ENCODE assay signal across 8 cellular contexts in genomic region chr12:54549774-54550451, GRCh38. TPM values are rescaled to one million over a fixed set of nuclear protein-coding genes. Genes with fewer than 3 reads are reported as not detected.
DNase-seq lines count a peak whose midpoint lies in the region; ATAC-seq, FAIRE-seq and TF ChIP-seq lines count a peak whose summit lies in the region.

No MANE protein-coding gene starts in this region.

- TF ChIP-seq CTCF in esophagus muscularis mucosa (IDR thresholded peaks at IDR 0.05) = no peak
- no peak for TF ChIP-seq CTCF in pancreas (IDR thresholded peaks at IDR 0.05)

- intact Hi-C loops in esophagus muscularis mucosa (cut with DNase I) = no loop called here
- intact Hi-C loops in pancreas (cut with DNase I) = no loop called here

- WGBS in esophagus muscularis mucosa = 9% methylated on average over 7 of the region's 22 CpGs
- 6 to 7% methylated on average over 19 to 22 of the region's 22 CpGs for WGBS in pancreas, 2 donors

- ATAC-seq in pancreas (peak; percentile 33 to 60 (median 51)), HG02885 (IDR thresholded peaks at IDR 0.05; ENCODE audit: poor library complexity, unreplicated experiment) (no peak), GM18520 (IDR thresholded peaks at IDR 0.05; ENCODE audit: unreplicated experiment) (no peak)

- peak overlapping the region; percentile 53 to 64 (median 56) for H3K4me3 ChIP-seq in esophagus muscularis mucosa
- peak overlapping the region in 2 of 4 donors; percentile 24 to 47 for H3K4me3 ChIP-seq in pancreas

- no peaks in the 10 kb centered on the region for H3K9me3 ChIP-seq in esophagus muscularis mucosa
- H3K9me3 ChIP-seq in pancreas = no peaks in the 10 kb centered on the region

- no peak for TF ChIP-seq POLR2A in esophagus muscularis mucosa (IDR thresholded peaks at IDR 0.05; ENCODE audit: low read depth)

- no peak for TF ChIP-seq EP300 in esophagus muscularis mucosa (IDR thresholded peaks at IDR 0.05)

- H3K36me3 ChIP-seq in esophagus muscularis mucosa (no peaks in the 10 kb centered on the region), pancreas (no peaks in the 10 kb centered on the region)

- H3K27me3 ChIP-seq in esophagus muscularis mucosa (peaks cover 0 to 15% (median 0%) of the 10 kb centered on the region in 4 donors), pancreas (no peaks in the 10 kb centered on the region)

- H3K4me1 ChIP-seq in esophagus muscularis mucosa (peaks cover 8 to 21% (median 20%) of the 10 kb centered on the region in 4 donors), pancreas (peaks cover 0 to 6% (median 0%) of the 10 kb centered on the region in 3 donors)

- DNase-seq in activated gamma-delta T cell treated with Interleukin-2 at 50 U/mL for 16 hours = peak; percentile 10
- no peak for DNase-seq in activated gamma-delta T cell (lab: John Stamatoyannopoulos, UW)
- peak; percentile 24 to 46 for DNase-seq in activated CD4-positive, alpha-beta T cell treated with anti-CD3 and anti-CD28 coated beads, Interleukin-2, amount 50 U/mL, for 48 hours
- DNase-seq in esophagus muscularis mucosa (ENCODE audit: extremely low spot score) = no peak
- DNase-seq in pancreas = peak in 1 of 6 donors; percentile 68
- no peak for DNase-seq in NCI-H774 (lab: John Stamatoyannopoulos, UW)

- no peak for FAIRE-seq in pancreas (lab: Jason Lieb, UNC)

- peak overlapping the region in 3 of 4 donors; percentile 6 to 64 (median 53) for H3K27ac ChIP-seq in esophagus muscularis mucosa (replicated peaks in 1 of 4)
- no peak overlapping the region for H3K27ac ChIP-seq in pancreas

RNA-seq across cellular contexts. Expression of gene PDE1B, which starts 0.5 kb away (rescaled TPM):
- 1 to 10 TPM; 4.5 to 9.7 (median 5.0) TPM for total RNA-seq in esophagus muscularis mucosa
- 1 to 10 TPM in 3 of 6 donors, under 1 TPM in 3; 0.16 to 2.0 (median 0.94) TPM for total RNA-seq in pancreas
- 1 to 10 TPM; 2.7 to 4.0 TPM for polyA plus RNA-seq in pancreas

RNA-seq across cellular contexts. Expression of gene PPP1R1A, which starts 38.5 kb away (rescaled TPM):
- 10 to 100 TPM in 1 of 4 donors, 1 to 10 TPM in 3; 3.6 to 10.2 (median 7.0) TPM for total RNA-seq in esophagus muscularis mucosa
- total RNA-seq in pancreas = 10 to 100 TPM in 1 of 6 donors, 1 to 10 TPM in 5; 1.1 to 23.6 (median 6.6) TPM
- 100 to 1,000 TPM in 1 of 2 donors, 10 to 100 TPM in 1; 27.0 to 127 TPM for polyA plus RNA-seq in pancreas

RNA-seq across cellular contexts. Expression of gene NCKAP1L, which starts 52.4 kb away (rescaled TPM):
- total RNA-seq in esophagus muscularis mucosa (10 to 100 TPM; 11.1 to 23.2 (median 20.0) TPM), pancreas (10 to 100 TPM in 1 of 6 donors, 1 to 10 TPM in 4, under 1 TPM in 1; 0.88 to 14.5 (median 3.4) TPM)
- polyA plus RNA-seq in pancreas = 1 to 10 TPM in 1 of 2 donors, under 1 TPM in 1; 0.99 to 1.3 TPM

Comparison
In these comparisons a context has a peak if more than half of its experiments do, and no peak if none do; other contexts are left out.
1. DNase-seq: peak in activated gamma-delta T cell treated with Interleukin-2 at 50 U/mL for 16 hours (single experiment) and activated CD4-positive, alpha-beta T cell treated with anti-CD3 and anti-CD28 coated beads, Interleukin-2, amount 50 U/mL, for 48 hours (2 of 2); none in activated gamma-delta T cell (single experiment), esophagus muscularis mucosa (single experiment) and NCI-H774 (single experiment).
2. H3K27ac ChIP-seq: peak in esophagus muscularis mucosa (3 of 4); none in pancreas (0 of 4).
3. ATAC-seq: peak in pancreas (4 of 4); none in HG02885 (single experiment) and GM18520 (single experiment).